ENCODE assay signal across 1 cellular context in genomic region chr2:241637233-241638062, GRCh38.
TF ChIP-seq lines count a peak whose summit lies in the region.

TSS of gene ATG4B (plus strand) at chr2:241637693. CDS start at chr2:241637715, 22 bp downstream.

TF ChIP-seq in SK-N-SH treated with all-trans-retinoic acid at 6 μM for 48 hours, 23 proteins besides CTCF, POLR2A, EP300 and RAD21 (continued from another document):
- TF ChIP-seq PATZ1 (CRISPR knock-in tag; IDR thresholded peaks at IDR 0.05; ENCODE audit: borderline replicate concordance): no peak; the same call in 1 of the 2 replicates
- TF ChIP-seq OSR1 (CRISPR knock-in tag; IDR thresholded peaks at IDR 0.05): no peak
- no peak; the same call in 1 of the 2 replicates for TF ChIP-seq ZFP30 (CRISPR knock-in tag; IDR thresholded peaks at IDR 0.05)
- no peak for TF ChIP-seq ZNF70 (CRISPR knock-in tag; IDR thresholded peaks at IDR 0.05)
- TF ChIP-seq ESRRG (CRISPR knock-in tag; IDR thresholded peaks at IDR 0.05): no peak
- TF ChIP-seq ZNF8 (CRISPR knock-in tag; IDR thresholded peaks at IDR 0.05): no peak
- TF ChIP-seq GLIS3 (CRISPR knock-in tag; IDR thresholded peaks at IDR 0.05): no peak
- TF ChIP-seq PPARA (CRISPR knock-in tag; IDR thresholded peaks at IDR 0.05; ENCODE audit: borderline replicate concordance): no peak
- TF ChIP-seq ISL1 (CRISPR knock-in tag; IDR thresholded peaks at IDR 0.05): 0 out of 2 replicates have a peak, but pooled peaks have one; percentile 6
- TF ChIP-seq ARNTL (CRISPR knock-in tag; IDR thresholded peaks at IDR 0.05; ENCODE audit: borderline replicate concordance, low read depth): no peak
- no peak for TF ChIP-seq BACH2 (CRISPR knock-in tag; IDR thresholded peaks at IDR 0.05; ENCODE audit: borderline replicate concordance)
- no peak for TF ChIP-seq TCF4 (CRISPR knock-in tag; IDR thresholded peaks at IDR 0.05; ENCODE audit: borderline replicate concordance)
- TF ChIP-seq TOX (CRISPR knock-in tag; IDR thresholded peaks at IDR 0.05; ENCODE audit: borderline replicate concordance): no peak
- no peak for TF ChIP-seq ZNF565 (CRISPR knock-in tag; conservative IDR thresholded peaks at IDR 0.05; ENCODE audit: low read depth)
- TF ChIP-seq, protein P1, sequence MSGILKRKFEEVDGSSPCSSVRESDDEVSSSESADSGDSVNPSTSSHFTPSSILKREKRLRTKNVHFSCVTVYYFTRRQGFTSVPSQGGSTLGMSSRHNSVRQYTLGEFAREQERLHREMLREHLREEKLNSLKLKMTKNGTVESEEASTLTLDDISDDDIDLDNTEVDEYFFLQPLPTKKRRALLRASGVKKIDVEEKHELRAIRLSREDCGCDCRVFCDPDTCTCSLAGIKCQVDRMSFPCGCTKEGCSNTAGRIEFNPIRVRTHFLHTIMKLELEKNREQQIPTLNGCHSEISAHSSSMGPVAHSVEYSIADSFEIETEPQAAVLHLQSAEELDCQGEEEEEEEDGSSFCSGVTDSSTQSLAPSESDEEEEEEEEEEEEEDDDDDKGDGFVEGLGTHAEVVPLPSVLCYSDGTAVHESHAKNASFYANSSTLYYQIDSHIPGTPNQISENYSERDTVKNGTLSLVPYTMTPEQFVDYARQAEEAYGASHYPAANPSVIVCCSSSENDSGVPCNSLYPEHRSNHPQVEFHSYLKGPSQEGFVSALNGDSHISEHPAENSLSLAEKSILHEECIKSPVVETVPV (CRISPR knock-in tag; IDR thresholded peaks at IDR 0.05): no peak
- TF ChIP-seq ZC3H10 (CRISPR knock-in tag; IDR thresholded peaks at IDR 0.05): no peak
TF ChIP-seq in SK-N-SH treated with all-trans-retinoic acid at 6 μM for 48 hours: peak in this region for 4.
